8 cellular contexts compared by ENCODE assay signal in genomic region chr16:72099377-72099818, GRCh38. TPM values are rescaled to one million over a fixed set of nuclear protein-coding genes. Genes with fewer than 3 reads are reported as not detected.
DNase-seq lines count a peak whose midpoint lies in the region; ATAC-seq and TF ChIP-seq lines count a peak whose summit lies in the region.

No MANE protein-coding gene starts in this region.

- no peak overlapping the region for H3K27ac ChIP-seq in thyroid gland

- H3K27me3 ChIP-seq in thyroid gland: no peaks in the 10 kb centered on the region

- H3K9me3 ChIP-seq in mucosa of descending colon: no peaks in the 10 kb centered on the region
- H3K9me3 ChIP-seq in thyroid gland: no peaks in the 10 kb centered on the region

- H3K4me1 ChIP-seq in mucosa of descending colon (ENCODE audit: low read depth) (peaks cover 12% of the 10 kb centered on the region), thyroid gland (peaks cover 7 to 8% of the 10 kb centered on the region in 2 donors)

- H3K36me3 ChIP-seq in mucosa of descending colon (ENCODE audit: low read depth) (peaks cover 21% of the 10 kb centered on the region), thyroid gland (peaks cover 79 to 80% of the 10 kb centered on the region in 2 donors)

- H3K4me1 Mint-ChIP-seq in WTC11: peaks cover 5% of the 10 kb centered on the region
- H3K4me1 Mint-ChIP-seq in endothelial cell (ENCODE audit: unreplicated experiment): peaks cover 21% of the 10 kb centered on the region

- H3K4me3 Mint-ChIP-seq in WTC11 (no peak overlapping the region), endothelial cell (ENCODE audit: unreplicated experiment) (peak overlapping the region; percentile 71)

- no peak overlapping the region for H3K27ac Mint-ChIP-seq in WTC11
- peak overlapping the region; percentile 57 for H3K27ac Mint-ChIP-seq in endothelial cell (ENCODE audit: unreplicated experiment)

- no peak for TF ChIP-seq POLR2A in thyroid gland (IDR thresholded peaks at IDR 0.05)

- H3K36me3 Mint-ChIP-seq in WTC11 (peaks cover 72% of the 10 kb centered on the region), endothelial cell (ENCODE audit: low read depth, unreplicated experiment) (peaks cover 73% of the 10 kb centered on the region)

- H3K9me3 Mint-ChIP-seq in WTC11 (no peaks in the 10 kb centered on the region), endothelial cell (ENCODE audit: unreplicated experiment) (no peaks in the 10 kb centered on the region)

- CTCF ChIA-PET in WTC11 (lab: Charles Lee): interaction anchor here (1.1 to 1.4 kb wide), 2 partner anchors 33 to 138 kb away, joined by 3 to 6 read pairs; no protein-coding TSS in a partner anchor

- TF ChIP-seq CTCF in WTC11 (IDR thresholded peaks at IDR 0.05) (peak; percentile 48), endothelial cell (IDR thresholded peaks at IDR 0.05; ENCODE audit: unreplicated experiment) (peak; percentile 27), mucosa of descending colon (IDR thresholded peaks at IDR 0.05) (no peak), thyroid gland (IDR thresholded peaks at IDR 0.05) (peak in 5 of 6 experiments; percentile 5 to 48 (median 36))

- ATAC-seq in HG02610 (IDR thresholded peaks at IDR 0.05; ENCODE audit: unreplicated experiment) (peak; percentile 77), WTC11 (peak; percentile 97), mucosa of descending colon (peak; percentile 91)

- intact Hi-C loops in mucosa of descending colon (cut with DNase I, micrococcal nuclease) (no loop called here), thyroid gland (cut with DNase I) (loop anchor here (10.0 kb wide), 1 partner anchor 295 kb away; the partner anchor contains the start of gene AP1G1)

- POLR2A ChIA-PET in WTC11 (lab: Charles Lee): no interaction called here

- DNase-seq in activated CD4-positive, CD25-positive, alpha-beta regulatory T cell treated with anti-CD3 and anti-CD28 coated beads, Interleukin-2, amount 50 U/mL, for 16 hours (ENCODE audit: low read depth, low spot score): peak; percentile 8
- DNase-seq in activated CD4-positive, CD25-positive, alpha-beta regulatory T cell treated with anti-CD3 and anti-CD28 coated beads, Interleukin-2, amount 50 U/mL, for 72 hours: no peak
- DNase-seq in NCI-H1694 treated with DMSO at 0.1 percent for 48 hours (lab: John Stamatoyannopoulos, UW): peak; percentile 46
- peak; percentile 66 for DNase-seq in WTC11 (ENCODE audit: low spot score)
- peak; percentile 75 for DNase-seq in endothelial cell (ENCODE audit: low spot score)
- DNase-seq in mucosa of descending colon: peak in 1 of 3 donors; percentile 67
- DNase-seq in thyroid gland: peak; percentile 12 to 28

- H3K4me3 ChIP-seq in mucosa of descending colon (no peak overlapping the region), thyroid gland (replicated peaks in 1 of 3) (no peak overlapping the region)

- WGBS in thyroid gland, 2 donors: 68 to 73% methylated on average over 10 to 12 of the region's 12 CpGs

- H3K27me3 Mint-ChIP-seq in WTC11 (ENCODE audit: low read depth) (no peaks in the 10 kb centered on the region), endothelial cell (ENCODE audit: unreplicated experiment) (peaks cover 15% of the 10 kb centered on the region)

TF ChIP-seq in WTC11, 78 proteins besides CTCF, POLR2A, EP300 and RAD21:
- TF ChIP-seq MAX (CRISPR knock-in tag; IDR thresholded peaks at IDR 0.05) (0 out of 2 replicates have a peak, but pooled peaks have one; percentile 22), ZNF121 (CRISPR knock-in tag; IDR thresholded peaks at IDR 0.05) (no peak)
- TF ChIP-seq, protein P1, sequence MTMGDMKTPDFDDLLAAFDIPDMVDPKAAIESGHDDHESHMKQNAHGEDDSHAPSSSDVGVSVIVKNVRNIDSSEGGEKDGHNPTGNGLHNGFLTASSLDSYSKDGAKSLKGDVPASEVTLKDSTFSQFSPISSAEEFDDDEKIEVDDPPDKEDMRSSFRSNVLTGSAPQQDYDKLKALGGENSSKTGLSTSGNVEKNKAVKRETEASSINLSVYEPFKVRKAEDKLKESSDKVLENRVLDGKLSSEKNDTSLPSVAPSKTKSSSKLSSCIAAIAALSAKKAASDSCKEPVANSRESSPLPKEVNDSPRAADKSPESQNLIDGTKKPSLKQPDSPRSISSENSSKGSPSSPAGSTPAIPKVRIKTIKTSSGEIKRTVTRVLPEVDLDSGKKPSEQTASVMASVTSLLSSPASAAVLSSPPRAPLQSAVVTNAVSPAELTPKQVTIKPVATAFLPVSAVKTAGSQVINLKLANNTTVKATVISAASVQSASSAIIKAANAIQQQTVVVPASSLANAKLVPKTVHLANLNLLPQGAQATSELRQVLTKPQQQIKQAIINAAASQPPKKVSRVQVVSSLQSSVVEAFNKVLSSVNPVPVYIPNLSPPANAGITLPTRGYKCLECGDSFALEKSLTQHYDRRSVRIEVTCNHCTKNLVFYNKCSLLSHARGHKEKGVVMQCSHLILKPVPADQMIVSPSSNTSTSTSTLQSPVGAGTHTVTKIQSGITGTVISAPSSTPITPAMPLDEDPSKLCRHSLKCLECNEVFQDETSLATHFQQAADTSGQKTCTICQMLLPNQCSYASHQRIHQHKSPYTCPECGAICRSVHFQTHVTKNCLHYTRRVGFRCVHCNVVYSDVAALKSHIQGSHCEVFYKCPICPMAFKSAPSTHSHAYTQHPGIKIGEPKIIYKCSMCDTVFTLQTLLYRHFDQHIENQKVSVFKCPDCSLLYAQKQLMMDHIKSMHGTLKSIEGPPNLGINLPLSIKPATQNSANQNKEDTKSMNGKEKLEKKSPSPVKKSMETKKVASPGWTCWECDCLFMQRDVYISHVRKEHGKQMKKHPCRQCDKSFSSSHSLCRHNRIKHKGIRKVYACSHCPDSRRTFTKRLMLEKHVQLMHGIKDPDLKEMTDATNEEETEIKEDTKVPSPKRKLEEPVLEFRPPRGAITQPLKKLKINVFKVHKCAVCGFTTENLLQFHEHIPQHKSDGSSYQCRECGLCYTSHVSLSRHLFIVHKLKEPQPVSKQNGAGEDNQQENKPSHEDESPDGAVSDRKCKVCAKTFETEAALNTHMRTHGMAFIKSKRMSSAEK (CRISPR knock-in tag; IDR thresholded peaks at IDR 0.05; ENCODE audit: borderline replicate concordance): no peak

RNA-seq across cellular contexts. Expression of gene DHX38, which starts 5.8 kb away (rescaled TPM):
- total RNA-seq in WTC11 (2021) (62.4 to 91.7 TPM (median 66.5 TPM) in 3 replicates), endothelial cell (ENCODE audit: unreplicated experiment) (84.6 TPM), mucosa of descending colon (10 to 100 TPM; 56.0 to 75.9 (median 62.7) TPM), thyroid gland (10 to 100 TPM; 31.7 to 52.7 (median 47.7) TPM)

RNA-seq across cellular contexts. Expression of gene TXNL4B, which starts 6.0 kb away (rescaled TPM):
- 8.3 to 9.9 TPM (median 9.0 TPM) in 3 replicates for total RNA-seq in WTC11 (2021)
- total RNA-seq in endothelial cell (ENCODE audit: unreplicated experiment): 10.9 TPM
- total RNA-seq in mucosa of descending colon: 10 to 100 TPM in 2 of 3 donors, 1 to 10 TPM in 1; 9.8 to 14.5 (median 12.0) TPM
- total RNA-seq in thyroid gland: 10 to 100 TPM; 10.7 to 15.0 (median 13.1) TPM

RNA-seq across cellular contexts. Expression of gene HPR, which starts 36.4 kb away (rescaled TPM):
- total RNA-seq in WTC11 (2021) (0.37 TPM in 1 of 3 replicates, not detected in the others), endothelial cell (ENCODE audit: unreplicated experiment) (0.97 TPM), mucosa of descending colon (under 1 TPM in 1 of 3 donors, not detected in 2; 0.51 TPM), thyroid gland (not detected)

RNA-seq across cellular contexts. Expression of gene HP, which starts 45.1 kb away (rescaled TPM):
- 10.0 to 20.6 TPM (median 11.1 TPM) in 3 replicates for total RNA-seq in WTC11 (2021)
- not detected for total RNA-seq in endothelial cell (ENCODE audit: unreplicated experiment)
- 1 to 10 TPM in 1 of 3 donors, under 1 TPM in 2; 0.38 to 4.6 (median 0.51) TPM for total RNA-seq in mucosa of descending colon
- total RNA-seq in thyroid gland: 10 to 100 TPM in 1 of 4 donors, 1 to 10 TPM in 1, under 1 TPM in 1, not detected in 1; 0.93 to 19.9 (median 1.3) TPM
